20 cellular contexts compared by ENCODE assay signal in the genomic region with DNA sequence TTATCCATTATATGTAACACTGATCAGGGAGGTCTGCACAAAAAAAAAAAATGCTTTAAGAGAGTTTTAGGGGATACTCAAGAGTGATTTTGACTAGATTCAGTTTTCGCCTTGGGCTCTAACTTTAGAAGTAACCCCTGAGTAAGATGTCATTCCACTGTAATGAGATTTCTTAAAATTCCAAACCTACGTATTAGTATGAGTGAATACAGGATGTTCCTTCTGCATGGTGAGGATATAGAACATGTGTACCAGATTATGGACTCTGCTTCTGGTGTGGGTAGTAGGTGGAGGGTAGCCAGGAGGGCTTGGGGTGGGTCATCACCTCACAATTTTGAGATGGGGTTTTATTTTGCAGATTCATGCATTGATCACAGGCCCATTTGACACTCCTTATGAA. TPM values are rescaled to one million over a fixed set of nuclear protein-coding genes. Genes with fewer than 3 reads are reported as not detected.
DNase-seq lines count a peak whose midpoint lies in the region; ATAC-seq and TF ChIP-seq lines count a peak whose summit lies in the region.
"Had no signal": no experiment of that assay in that cellular context is flagged by ENCODE, and none has a peak within 500 bp of the region (broad histone marks: within the 10 kb centered on the region; RNA-seq: fewer than 3 reads in every experiment).

No MANE protein-coding gene starts in this region.

- no peak for DNase-seq in activated naive CD4-positive, alpha-beta T cell treated with anti-CD3 and anti-CD28 coated beads for 36 hours
- DNase-seq in activated naive CD4-positive, alpha-beta T cell treated with anti-CD3 and anti-CD28 coated beads, Interleukin-2, amount 10 ng/mL, durations not matched to agents 7 days and 5 days, result no peak
- DNase-seq in SK-N-MC (ENCODE audit: low read depth, low spot score) (no peak), fibroblast of mammary gland (ENCODE audit: low read depth) (peak; percentile 64), neuronal stem cell (ENCODE audit: low spot score) (no peak), SJCRH30 (no peak)
- no peak for DNase-seq in stimulated activated naive CD8-positive, alpha-beta T cell treated with anti-CD3 and anti-CD28 coated beads, Interleukin-15, amount 100 ng/mL, for 72 hours
- no peak for DNase-seq in stimulated activated CD4-positive, alpha-beta T cell treated with anti-CD3 and anti-CD28 coated beads, Interleukin-4, amount 100 ng/mL, for 24 hours
- DNase-seq: foreskin fibroblast, hypothalamus, kidney glomerular epithelial cell, NCI-H187, right cardiac atrium, T1000 had no signal

- no peak for ATAC-seq in stimulated activated naive CD8-positive, alpha-beta T cell treated with anti-CD3 and anti-CD28 coated beads, Interleukin-15, amount 100 ng/mL, for 72 hours
- ATAC-seq: right cardiac atrium, Right ventricle myocardium inferior had no signal

- H3K9me3 Mint-ChIP-seq in activated naive CD4-positive, alpha-beta T cell treated with anti-CD3 and anti-CD28 coated beads for 36 hours, result no peaks in the 10 kb centered on the region
- H3K9me3 Mint-ChIP-seq in activated naive CD4-positive, alpha-beta T cell treated with anti-CD3 and anti-CD28 coated beads, Interleukin-2, amount 10 ng/mL, durations not matched to agents 7 days and 5 days, result no peaks in the 10 kb centered on the region
- peaks cover 0 to 5% of the 10 kb centered on the region in 2 donors for H3K9me3 Mint-ChIP-seq in stimulated activated naive CD8-positive, alpha-beta T cell treated with anti-CD3 and anti-CD28 coated beads, Interleukin-15, amount 100 ng/mL, for 72 hours
- H3K9me3 Mint-ChIP-seq: mesothelial cell of epicardium had no signal

- no peaks in the 10 kb centered on the region for H3K27me3 Mint-ChIP-seq in activated naive CD4-positive, alpha-beta T cell treated with anti-CD3 and anti-CD28 coated beads for 36 hours (ENCODE audit: low read depth)
- H3K27me3 Mint-ChIP-seq in activated naive CD4-positive, alpha-beta T cell treated with anti-CD3 and anti-CD28 coated beads, Interleukin-2, amount 10 ng/mL, durations not matched to agents 7 days and 5 days, result no peaks in the 10 kb centered on the region
- H3K27me3 Mint-ChIP-seq in stimulated activated naive CD8-positive, alpha-beta T cell treated with anti-CD3 and anti-CD28 coated beads, Interleukin-15, amount 100 ng/mL, for 72 hours, result no peaks in the 10 kb centered on the region

- H3K4me2 ChIP-seq in neuronal stem cell (ENCODE audit: insufficient read depth, low read length, poor library complexity, severe bottlenecking), result no peak overlapping the region

- peak overlapping the region; percentile 89 for H3K27ac Mint-ChIP-seq in activated naive CD4-positive, alpha-beta T cell treated with anti-CD3 and anti-CD28 coated beads for 36 hours
- no peak overlapping the region for H3K27ac Mint-ChIP-seq in activated naive CD4-positive, alpha-beta T cell treated with anti-CD3 and anti-CD28 coated beads, Interleukin-2, amount 10 ng/mL, durations not matched to agents 7 days and 5 days
- peak overlapping the region; percentile 55 to 100 for H3K27ac Mint-ChIP-seq in stimulated activated naive CD8-positive, alpha-beta T cell treated with anti-CD3 and anti-CD28 coated beads, Interleukin-15, amount 100 ng/mL, for 72 hours

- no peak overlapping the region for H2BK15ac ChIP-seq in neuronal stem cell (ENCODE audit: low read length)

- H3K4me1 Mint-ChIP-seq in activated naive CD4-positive, alpha-beta T cell treated with anti-CD3 and anti-CD28 coated beads for 36 hours (ENCODE audit: low read depth), result peaks cover 78% of the 10 kb centered on the region
- peaks cover 76% of the 10 kb centered on the region for H3K4me1 Mint-ChIP-seq in activated naive CD4-positive, alpha-beta T cell treated with anti-CD3 and anti-CD28 coated beads, Interleukin-2, amount 10 ng/mL, durations not matched to agents 7 days and 5 days
- peaks cover 85% of the 10 kb centered on the region for H3K4me1 Mint-ChIP-seq in stimulated activated naive CD8-positive, alpha-beta T cell treated with anti-CD3 and anti-CD28 coated beads, Interleukin-15, amount 100 ng/mL, for 72 hours

- WGBS in neuronal stem cell (ENCODE audit: extremely low coverage in 2 of 2, insufficient read length in 2 of 2, insufficient replicate concordance in 1 of 2), 2 donors, result no CpG with 5 or more reads among the region's 2 CpGs

- intact Hi-C loops in activated naive CD4-positive, alpha-beta T cell treated with anti-CD3 and anti-CD28 coated beads for 36 hours (cut with micrococcal nuclease), result no loop called here

- no peak overlapping the region for H3K14ac ChIP-seq in neuronal stem cell (ENCODE audit: low read length)

- CTCF ChIA-PET in activated naive CD4-positive, alpha-beta T cell treated with anti-CD3 and anti-CD28 coated beads for 36 hours (lab: Charles Lee), result no interaction called here
- CTCF ChIA-PET in activated naive CD4-positive, alpha-beta T cell treated with anti-CD3 and anti-CD28 coated beads, Interleukin-2, amount 10 ng/mL, durations not matched to agents 7 days and 5 days (lab: Charles Lee), result no interaction called here

- peaks cover 78% of the 10 kb centered on the region for H3K36me3 ChIP-seq in SK-N-MC (ENCODE audit: insufficient read depth, low read length)
- peaks cover 18 to 78% of the 10 kb centered on the region in 2 donors for H3K36me3 ChIP-seq in neuronal stem cell (replicated peaks in 1 of 2; ENCODE audit: control insufficient read depth in 2 of 2, insufficient read depth in 2 of 2, low read length in 2 of 2)
- H3K36me3 ChIP-seq in SJCRH30, result peaks cover 58% of the 10 kb centered on the region

- H3K4me1 ChIP-seq in neuronal stem cell (ENCODE audit: control insufficient read depth in 2 of 2, insufficient read depth in 1 of 2, low read depth in 1 of 2, low read length in 2 of 2), result peaks cover 9% of the 10 kb centered on the region in 2 donors
- peaks cover 13% of the 10 kb centered on the region for H3K4me1 ChIP-seq in SJCRH30

- H2BK12ac ChIP-seq in neuronal stem cell (ENCODE audit: low read length), result no peak overlapping the region

- H3K9ac ChIP-seq in SK-N-MC (ENCODE audit: insufficient read length), result no peak overlapping the region
- H3K9ac ChIP-seq in neuronal stem cell (ENCODE audit: low read depth, low read length, poor library complexity), result no peak overlapping the region

- H2AK5ac ChIP-seq in neuronal stem cell (ENCODE audit: low read depth, low read length), result no peak overlapping the region

- H3K27ac ChIP-seq in SK-N-MC (0 out of 2 replicates have a peak overlapping the region, but pooled peaks have one; percentile 9), neuronal stem cell (replicated peaks; ENCODE audit: low read length) (no peak overlapping the region), SJCRH30 (no peak overlapping the region)
- H3K27ac ChIP-seq: neutrophil had no signal

- H3K9me3 ChIP-seq in SK-N-MC (ENCODE audit: low read depth, low read length) (no peaks in the 10 kb centered on the region), neuronal stem cell (replicated peaks in 1 of 2; ENCODE audit: control insufficient read depth in 2 of 2, insufficient read depth in 1 of 2, low read depth in 1 of 2, low read length in 2 of 2) (no peaks in the 10 kb centered on the region), SJCRH30 (replicated peaks) (no peaks in the 10 kb centered on the region)
- H3K9me3 ChIP-seq: neutrophil had no signal

- H3K4me3 ChIP-seq in SK-N-MC (no peak overlapping the region), fibroblast of mammary gland (ENCODE audit: control insufficient read depth, low read depth, low read length) (no peak overlapping the region), neuronal stem cell (ENCODE audit: low read length in 2 of 2) (no peak overlapping the region), SJCRH30 (no peak overlapping the region)

- H4K91ac ChIP-seq in neuronal stem cell (ENCODE audit: low read depth, low read length, poor library complexity), result no peak overlapping the region

- no peak for TF ChIP-seq CTCF in fibroblast of mammary gland (conservative IDR thresholded peaks at IDR 0.05; ENCODE audit: control insufficient read depth, insufficient read depth, low read depth, low read length)

- H2BK5ac ChIP-seq in neuronal stem cell (ENCODE audit: low read length), result no peak overlapping the region

- no peaks in the 10 kb centered on the region for H3K27me3 ChIP-seq in neuronal stem cell (ENCODE audit: control insufficient read depth in 3 of 3, insufficient read depth in 3 of 3, low read depth in 1 of 3, low read length in 3 of 3)
- no peaks in the 10 kb centered on the region for H3K27me3 ChIP-seq in SJCRH30
- H3K27me3 ChIP-seq: neutrophil had no signal

- no peak overlapping the region for H2BK120ac ChIP-seq in neuronal stem cell (ENCODE audit: low read depth, low read length)

- peaks cover 6% of the 10 kb centered on the region for H3K79me1 ChIP-seq in neuronal stem cell (ENCODE audit: low read depth, low read length)

- no peak overlapping the region for H2AFZ ChIP-seq in neuronal stem cell (ENCODE audit: low read length)

- H4K8ac ChIP-seq in neuronal stem cell (ENCODE audit: low read depth, low read length), result no peak overlapping the region

- no peak overlapping the region for H3K4ac ChIP-seq in neuronal stem cell (ENCODE audit: low read length)

- no peak overlapping the region for H3K4me3 Mint-ChIP-seq in activated naive CD4-positive, alpha-beta T cell treated with anti-CD3 and anti-CD28 coated beads for 36 hours
- H3K4me3 Mint-ChIP-seq in activated naive CD4-positive, alpha-beta T cell treated with anti-CD3 and anti-CD28 coated beads, Interleukin-2, amount 10 ng/mL, durations not matched to agents 7 days and 5 days, result no peak overlapping the region
- peak overlapping the region; percentile 2 to 89 for H3K4me3 Mint-ChIP-seq in stimulated activated naive CD8-positive, alpha-beta T cell treated with anti-CD3 and anti-CD28 coated beads, Interleukin-15, amount 100 ng/mL, for 72 hours
- H3K4me3 Mint-ChIP-seq: mesothelial cell of epicardium had no signal

- no peak overlapping the region for H3K23ac ChIP-seq in neuronal stem cell (ENCODE audit: low read depth, low read length, poor library complexity)

- peaks cover 42% of the 10 kb centered on the region for H3K36me3 Mint-ChIP-seq in activated naive CD4-positive, alpha-beta T cell treated with anti-CD3 and anti-CD28 coated beads for 36 hours (ENCODE audit: low read depth)
- H3K36me3 Mint-ChIP-seq in activated naive CD4-positive, alpha-beta T cell treated with anti-CD3 and anti-CD28 coated beads, Interleukin-2, amount 10 ng/mL, durations not matched to agents 7 days and 5 days, result peaks cover 49% of the 10 kb centered on the region

- H3K18ac ChIP-seq in neuronal stem cell (ENCODE audit: low read length), result no peak overlapping the region

RNA-seq across cellular contexts. Expression of a gene that starts 4.3 kb away (rescaled TPM):
- 10 to 100 TPM; 76.1 to 76.9 TPM for total RNA-seq in activated naive CD4-positive, alpha-beta T cell treated with anti-CD3 and anti-CD28 coated beads for 36 hours
- 40.4 TPM for polyA plus RNA-seq in neuronal stem cell (2013, experiment 1 of 2)
- 40.8 TPM for polyA plus RNA-seq in neuronal stem cell (2013, experiment 2 of 2)
- total RNA-seq in SJCRH30 (2014; rRNA removed; shearing (Covaris generic)), result 62.2 and 64.5 TPM in 2 replicates

RNA-seq across cellular contexts. Expression of a gene that starts 19.9 kb away (rescaled TPM):
- total RNA-seq in activated naive CD4-positive, alpha-beta T cell treated with anti-CD3 and anti-CD28 coated beads for 36 hours, result 100 to 1,000 TPM; 144 to 149 TPM
- polyA plus RNA-seq in neuronal stem cell (2013, experiment 1 of 2), result 115 TPM
- polyA plus RNA-seq in neuronal stem cell (2013, experiment 2 of 2), result 101 TPM
- 143 and 185 TPM in 2 replicates for total RNA-seq in SJCRH30 (2014; rRNA removed; shearing (Covaris generic))

RNA-seq across cellular contexts. Expression of a gene that starts 32.2 kb away (rescaled TPM):
- 10 to 100 TPM; 90.3 to 96.3 TPM for total RNA-seq in activated naive CD4-positive, alpha-beta T cell treated with anti-CD3 and anti-CD28 coated beads for 36 hours
- 74.0 TPM for polyA plus RNA-seq in neuronal stem cell (2013, experiment 1 of 2)
- polyA plus RNA-seq in neuronal stem cell (2013, experiment 2 of 2), result 71.0 TPM
- total RNA-seq in SJCRH30 (2014; rRNA removed; shearing (Covaris generic)), result 135 and 141 TPM in 2 replicates

RNA-seq across cellular contexts. Expression of a gene that starts 55.9 kb away (rescaled TPM):
- total RNA-seq in activated naive CD4-positive, alpha-beta T cell treated with anti-CD3 and anti-CD28 coated beads for 36 hours, result not detected
- 0.08 TPM for polyA plus RNA-seq in neuronal stem cell (2013, experiment 1 of 2)
- polyA plus RNA-seq in neuronal stem cell (2013, experiment 2 of 2), result 0.11 TPM
- 0.16 and 0.91 TPM in 2 replicates for total RNA-seq in SJCRH30 (2014; rRNA removed; shearing (Covaris generic))
- total RNA-seq: H1, mesothelial cell of epicardium, NCI-H460, right cardiac atrium, Right ventricle myocardium inferior, subcutaneous adipose tissue had no signal
- polyA plus RNA-seq: right cardiac atrium had no signal

Comparison
In these comparisons a context has a peak if more than half of its experiments do, and no peak if none do; other contexts are left out.
1. H3K4me3 Mint-ChIP-seq: peak in stimulated activated naive CD8-positive, alpha-beta T cell treated with anti-CD3 and anti-CD28 coated beads, Interleukin-15, amount 100 ng/mL, for 72 hours (2 of 2); none in activated naive CD4-positive, alpha-beta T cell treated with anti-CD3 and anti-CD28 coated beads for 36 hours (single experiment) and activated naive CD4-positive, alpha-beta T cell treated with anti-CD3 and anti-CD28 coated beads, Interleukin-2, amount 10 ng/mL, durations not matched to agents 7 days and 5 days (single experiment).